ENCODE assay signal across 16 cellular contexts in genomic region chr15:95616306-95616705, GRCh38.
DNase-seq lines count a peak whose midpoint lies in the region; ATAC-seq and TF ChIP-seq lines count a peak whose summit lies in the region.
"Had no signal": no experiment of that assay in that cellular context is flagged by ENCODE, and none has a peak within 500 bp of the region (broad histone marks: within the 10 kb centered on the region; RNA-seq: fewer than 3 reads in every experiment).

No MANE protein-coding gene starts in this region.

- H3K27me3 Mint-ChIP-seq in WTC11 (ENCODE audit: low read depth), result no peaks in the 10 kb centered on the region
- H3K27me3 Mint-ChIP-seq: CD4-positive, alpha-beta memory T cell had no signal

- H3K4me3 ChIP-seq in RWPE2 (ENCODE audit: severe bottlenecking), result no peak overlapping the region
- no peak overlapping the region for H3K4me3 ChIP-seq in epithelial cell of esophagus (ENCODE audit: low read length)
- no peak overlapping the region for H3K4me3 ChIP-seq in esophagus muscularis mucosa
- H3K4me3 ChIP-seq: GM23248 had no signal

- H3K27me3 ChIP-seq in RWPE2 (ENCODE audit: insufficient read depth, poor library complexity, severe bottlenecking), result no peaks in the 10 kb centered on the region
- H3K27me3 ChIP-seq in esophagus muscularis mucosa, result no peaks in the 10 kb centered on the region

- CTCF ChIA-PET in WTC11 (lab: Charles Lee), result no interaction called here

- H3K9me3 Mint-ChIP-seq in WTC11, result no peaks in the 10 kb centered on the region

- intact Hi-C loops in left ventricle myocardium superior (cut with micrococcal nuclease), result no loop called here
- intact Hi-C loops in cardiac septum (cut with DNase I), result no loop called here
- intact Hi-C loops in esophagus muscularis mucosa (cut with DNase I), result no loop called here

- peak; percentile 15 for DNase-seq in left ventricle myocardium superior
- no peak for DNase-seq in cardiac septum (ENCODE audit: low spot score)
- no peak for DNase-seq in RWPE2 (ENCODE audit: low spot score)
- DNase-seq in epithelial cell of esophagus (ENCODE audit: low read depth), result peak; percentile 56
- no peak for DNase-seq in WTC11 (ENCODE audit: low spot score)
- no peak for DNase-seq in esophagus muscularis mucosa (ENCODE audit: extremely low spot score)
- DNase-seq: C1 segment of cervical spinal cord; Calu3; CD4-positive, alpha-beta memory T cell; COR-L47; DMS53; DMS79 treated with DMSO at 0.1 percent for 48 hours; GM23248; H7; HCEC 1CT had no signal

- H3K9me3 ChIP-seq in RWPE2 (ENCODE audit: severe bottlenecking) (no peaks in the 10 kb centered on the region), esophagus muscularis mucosa (no peaks in the 10 kb centered on the region)

- no peaks in the 10 kb centered on the region for H3K4me1 Mint-ChIP-seq in WTC11

- TF ChIP-seq CTCF in RWPE2 (IDR thresholded peaks at IDR 0.05; ENCODE audit: poor library complexity, severe bottlenecking), result no peak
- no peak for TF ChIP-seq CTCF in epithelial cell of esophagus (IDR thresholded peaks at IDR 0.05; ENCODE audit: insufficient read depth, low read depth, low read length, missing control alignments)
- TF ChIP-seq CTCF in WTC11 (IDR thresholded peaks at IDR 0.05), result no peak
- no peak for TF ChIP-seq CTCF in esophagus muscularis mucosa (IDR thresholded peaks at IDR 0.05)

- TF ChIP-seq POLR2A in esophagus muscularis mucosa (IDR thresholded peaks at IDR 0.05; ENCODE audit: low read depth), result no peak

- H3K27ac ChIP-seq in RWPE2 (ENCODE audit: poor library complexity, severe bottlenecking) (no peak overlapping the region), esophagus muscularis mucosa (replicated peaks in 1 of 4) (no peak overlapping the region)
- H3K27ac ChIP-seq: GM23248 had no signal

- H3K36me3 ChIP-seq in RWPE2 (ENCODE audit: low read depth), result no peaks in the 10 kb centered on the region
- H3K36me3 ChIP-seq in esophagus muscularis mucosa, result no peaks in the 10 kb centered on the region

- no peak for ATAC-seq in left ventricle myocardium superior
- ATAC-seq in RWPE2 (ENCODE audit: low read depth), result 0 out of 3 replicates have a peak, but pooled peaks have one; percentile 24
- ATAC-seq in WTC11, result no peak
- ATAC-seq in GM21390 (IDR thresholded peaks at IDR 0.05; ENCODE audit: unreplicated experiment), result no peak

- POLR2A ChIA-PET in WTC11 (lab: Charles Lee), result no interaction called here

- H3K36me3 Mint-ChIP-seq in WTC11, result no peaks in the 10 kb centered on the region
- H3K36me3 Mint-ChIP-seq: CD4-positive, alpha-beta memory T cell had no signal

- H3K4me1 ChIP-seq in RWPE2 (ENCODE audit: insufficient read depth, poor library complexity, severe bottlenecking) (no peaks in the 10 kb centered on the region), esophagus muscularis mucosa (peaks cover 0 to 34% (median 25%) of the 10 kb centered on the region in 4 donors)

- no peak for TF ChIP-seq EP300 in esophagus muscularis mucosa (IDR thresholded peaks at IDR 0.05)

- H3K27ac Mint-ChIP-seq in WTC11, result no peak overlapping the region
- H3K27ac Mint-ChIP-seq: CD4-positive, alpha-beta memory T cell had no signal

- WGBS in esophagus muscularis mucosa, result 92% methylated on average over 2 of the region's 2 CpGs

- no peak overlapping the region for H3K4me3 Mint-ChIP-seq in WTC11
- H3K4me3 Mint-ChIP-seq: CD4-positive, alpha-beta memory T cell had no signal

TF ChIP-seq in WTC11, 78 proteins besides CTCF, POLR2A, EP300 and RAD21 (continues in another document):
- TF ChIP-seq NFATC4 (CRISPR knock-in tag; IDR thresholded peaks at IDR 0.05), result no peak
- TF ChIP-seq NR3C1 (CRISPR knock-in tag; conservative IDR thresholded peaks at IDR 0.05; ENCODE audit: low read depth), result no peak
- no peak for TF ChIP-seq HMGA2 (CRISPR knock-in tag; IDR thresholded peaks at IDR 0.05)
- no peak for TF ChIP-seq ZNF232 (CRISPR knock-in tag; IDR thresholded peaks at IDR 0.05)
- TF ChIP-seq ZNF425 (CRISPR knock-in tag; conservative IDR thresholded peaks at IDR 0.05), result no peak
- no peak for TF ChIP-seq ZSCAN18 (CRISPR knock-in tag; IDR thresholded peaks at IDR 0.05)
- no peak for TF ChIP-seq PRRX2 (CRISPR knock-in tag; IDR thresholded peaks at IDR 0.05)
- no peak for TF ChIP-seq CREM (CRISPR knock-in tag; IDR thresholded peaks at IDR 0.05)
- TF ChIP-seq MLX (CRISPR knock-in tag; IDR thresholded peaks at IDR 0.05), result no peak
- TF ChIP-seq MXD4 (CRISPR knock-in tag; IDR thresholded peaks at IDR 0.05; ENCODE audit: borderline replicate concordance), result no peak
- TF ChIP-seq FOXJ3 (CRISPR knock-in tag; IDR thresholded peaks at IDR 0.05; ENCODE audit: borderline replicate concordance), result no peak
- no peak for TF ChIP-seq SOX15 (CRISPR knock-in tag; IDR thresholded peaks at IDR 0.05)
- TF ChIP-seq ERG (CRISPR knock-in tag; IDR thresholded peaks at IDR 0.05), result no peak
- no peak for TF ChIP-seq JAZF1 (CRISPR knock-in tag; IDR thresholded peaks at IDR 0.05)
- no peak for TF ChIP-seq AFF4 (CRISPR knock-in tag; IDR thresholded peaks at IDR 0.05; ENCODE audit: borderline replicate concordance)
- no peak for TF ChIP-seq TEAD1 (CRISPR knock-in tag; IDR thresholded peaks at IDR 0.05)
- TF ChIP-seq NR1H2 (CRISPR knock-in tag; IDR thresholded peaks at IDR 0.05), result no peak
- TF ChIP-seq RORB (CRISPR knock-in tag; IDR thresholded peaks at IDR 0.05), result no peak

Comparison
In these comparisons a context has a peak if more than half of its experiments do, and no peak if none do; other contexts are left out.
1. DNase-seq: peak in left ventricle myocardium superior (single experiment) and epithelial cell of esophagus (single experiment); none in cardiac septum (single experiment), RWPE2 (single experiment), WTC11 (single experiment) and esophagus muscularis mucosa (single experiment).